Comparison of ENCODE assay signal across 19 cellular contexts in the genomic region with DNA sequence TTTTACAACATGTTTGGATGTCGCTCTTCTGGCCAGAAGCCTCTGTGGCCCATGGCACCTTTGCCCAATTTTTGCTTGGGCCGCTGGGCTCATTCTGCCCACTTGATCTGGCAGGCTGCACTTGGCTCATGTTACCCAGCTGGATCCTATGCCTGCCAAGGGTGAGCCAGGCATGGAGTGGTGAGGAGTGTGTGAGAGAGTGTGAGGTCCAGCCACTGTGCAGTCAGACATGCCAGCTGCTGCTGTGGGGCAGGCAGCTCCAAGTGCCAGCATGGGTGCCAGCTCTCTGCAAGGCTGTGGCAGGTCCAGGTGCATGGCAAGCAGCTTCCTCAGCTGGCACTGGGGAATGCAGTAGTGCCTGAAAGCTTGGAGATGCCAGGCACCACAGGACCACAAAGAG.
A peak's percentile ranks its signal among the peaks of the same experiment; 100 is the strongest.
DNase-seq lines count a peak whose midpoint lies in the region; ATAC-seq and TF ChIP-seq lines count a peak whose summit lies in the region.
"Had no signal": no experiment of that assay in that cellular context is flagged by ENCODE, and none has a peak within 500 bp of the region (broad histone marks: within the 10 kb centered on the region; RNA-seq: fewer than 3 reads in every experiment).

No MANE protein-coding gene starts in this region.

- TF ChIP-seq CTCF in glutamatergic neuron (IDR thresholded peaks at IDR 0.05; ENCODE audit: partially characterized antibody, unreplicated experiment): no peak

- no peak overlapping the region for H3K27ac ChIP-seq in neuronal stem cell (replicated peaks; ENCODE audit: low read length)
- H3K27ac ChIP-seq: KMS-11, SK-N-MC had no signal

- H3K36me3 Mint-ChIP-seq in glutamatergic neuron (ENCODE audit: unreplicated experiment): peaks cover 11% of the 10 kb centered on the region
- peaks cover 5 to 15% of the 10 kb centered on the region in 2 donors for H3K36me3 Mint-ChIP-seq in stimulated activated naive B cell treated with anti-CD40 and anti-IgM and Interleukin-4, amounts not matched to agents 10 μg/mL and 1 μg/mL and 100 μg/mL, for 72 hours
- H3K36me3 Mint-ChIP-seq: CD4-positive, CD25-positive, alpha-beta regulatory T cell had no signal

- H2BK12ac ChIP-seq in neuronal stem cell (ENCODE audit: low read length): no peak overlapping the region

- H2AK5ac ChIP-seq in neuronal stem cell (ENCODE audit: low read depth, low read length): no peak overlapping the region

- H2BK15ac ChIP-seq in neuronal stem cell (ENCODE audit: low read length): no peak overlapping the region

- H3K4me1 Mint-ChIP-seq in glutamatergic neuron (ENCODE audit: low read depth, unreplicated experiment): no peaks in the 10 kb centered on the region
- H3K4me1 Mint-ChIP-seq in stimulated activated naive B cell treated with anti-CD40 and anti-IgM and Interleukin-4, amounts not matched to agents 10 μg/mL and 1 μg/mL and 100 μg/mL, for 72 hours: no peaks in the 10 kb centered on the region
- H3K4me1 Mint-ChIP-seq: CD4-positive, CD25-positive, alpha-beta regulatory T cell had no signal

- no CpG with 5 or more reads among the region's 2 CpGs for WGBS in neuronal stem cell (ENCODE audit: extremely low coverage in 2 of 2, insufficient read length in 2 of 2, insufficient replicate concordance in 1 of 2), 2 donors

- no peaks in the 10 kb centered on the region for H3K79me1 ChIP-seq in neuronal stem cell (ENCODE audit: low read depth, low read length)

- H2BK5ac ChIP-seq in neuronal stem cell (ENCODE audit: low read length): no peak overlapping the region

- peak overlapping the region; percentile 57 for H3K14ac ChIP-seq in neuronal stem cell (ENCODE audit: low read length)

- no peak overlapping the region for H4K91ac ChIP-seq in neuronal stem cell (ENCODE audit: low read depth, low read length, poor library complexity)

- H3K23ac ChIP-seq in neuronal stem cell (ENCODE audit: low read depth, low read length, poor library complexity): peak overlapping the region; percentile 37

- peaks cover 2% of the 10 kb centered on the region for H3K9me3 Mint-ChIP-seq in glutamatergic neuron (ENCODE audit: unreplicated experiment)
- H3K9me3 Mint-ChIP-seq in stimulated activated naive B cell treated with anti-CD40 and anti-IgM and Interleukin-4, amounts not matched to agents 10 μg/mL and 1 μg/mL and 100 μg/mL, for 72 hours: peaks cover 15 to 18% of the 10 kb centered on the region in 2 donors

- H3K36me3 ChIP-seq in neuronal stem cell (replicated peaks in 1 of 2; ENCODE audit: control insufficient read depth in 2 of 2, insufficient read depth in 2 of 2, low read length in 2 of 2): no peaks in the 10 kb centered on the region
- H3K36me3 ChIP-seq: HAP-1 had no signal

- peak overlapping the region; percentile 49 for H3K18ac ChIP-seq in neuronal stem cell (ENCODE audit: low read length)

- H3K27me3 Mint-ChIP-seq in glutamatergic neuron (ENCODE audit: unreplicated experiment): no peaks in the 10 kb centered on the region
- peaks cover 12 to 19% of the 10 kb centered on the region in 2 donors for H3K27me3 Mint-ChIP-seq in stimulated activated naive B cell treated with anti-CD40 and anti-IgM and Interleukin-4, amounts not matched to agents 10 μg/mL and 1 μg/mL and 100 μg/mL, for 72 hours

- no peak overlapping the region for H3K4me3 ChIP-seq in neuronal stem cell (ENCODE audit: low read length in 2 of 2)
- H3K4me3 ChIP-seq: HAP-1, SK-N-MC had no signal

- no peak overlapping the region for H3K9ac ChIP-seq in neuronal stem cell (ENCODE audit: low read depth, low read length, poor library complexity)
- H3K9ac ChIP-seq: KMS-11 had no signal

- H3K9me3 ChIP-seq in neuronal stem cell (replicated peaks in 1 of 2; ENCODE audit: control insufficient read depth in 2 of 2, insufficient read depth in 1 of 2, low read depth in 1 of 2, low read length in 2 of 2): peaks cover 2 to 5% of the 10 kb centered on the region in 2 donors
- H3K9me3 ChIP-seq: HAP-1 had no signal

- H2BK120ac ChIP-seq in neuronal stem cell (ENCODE audit: low read depth, low read length): no peak overlapping the region

- DNase-seq in DMS79 (lab: John Stamatoyannopoulos, UW): peak; percentile 57
- DNase-seq in DMS79 treated with DMSO at 0.1 percent for 48 hours (lab: John Stamatoyannopoulos, UW): peak; percentile 53
- no peak for DNase-seq in glutamatergic neuron
- no peak for DNase-seq in neuronal stem cell (ENCODE audit: low spot score)
- no peak for DNase-seq in stimulated activated naive B cell treated with anti-CD40 and anti-IgM and Interleukin-4, amounts not matched to agents 10 μg/mL and 1 μg/mL and 100 μg/mL, for 72 hours
- no peak for DNase-seq in stimulated activated CD4-positive, alpha-beta T cell treated with anti-CD3 and anti-CD28 coated beads, Interleukin-15, amount 100 ng/mL, for 24 hours
- DNase-seq: CD4-positive, CD25-positive, alpha-beta regulatory T cell; IMR-90; NCI-H1105; NCI-H2081 treated with DMSO at 0.1 percent for 48 hours; NCI-H345; NCI-H526; PC-3; SHP77 treated with DMSO at 0.1 percent for 48 hours; SW 1271 had no signal

- H3K4me1 ChIP-seq in neuronal stem cell (ENCODE audit: control insufficient read depth in 2 of 2, insufficient read depth in 1 of 2, low read depth in 1 of 2, low read length in 2 of 2): peaks cover 0 to 11% of the 10 kb centered on the region in 2 donors

- no peak overlapping the region for H2AFZ ChIP-seq in neuronal stem cell (ENCODE audit: low read length)

- H3K4ac ChIP-seq in neuronal stem cell (ENCODE audit: low read length): no peak overlapping the region

- no peak overlapping the region for H4K8ac ChIP-seq in neuronal stem cell (ENCODE audit: low read depth, low read length)

- ATAC-seq in HG02885 (IDR thresholded peaks at IDR 0.05; ENCODE audit: poor library complexity, unreplicated experiment): no peak
- no peak for ATAC-seq in stimulated activated naive B cell treated with anti-CD40 and anti-IgM and Interleukin-4, amounts not matched to agents 10 μg/mL and 1 μg/mL and 100 μg/mL, for 72 hours (replicated peaks)
- ATAC-seq: PC-3 had no signal

- no peak overlapping the region for H3K4me3 Mint-ChIP-seq in glutamatergic neuron (ENCODE audit: unreplicated experiment)
- no peak overlapping the region for H3K4me3 Mint-ChIP-seq in stimulated activated naive B cell treated with anti-CD40 and anti-IgM and Interleukin-4, amounts not matched to agents 10 μg/mL and 1 μg/mL and 100 μg/mL, for 72 hours
- H3K4me3 Mint-ChIP-seq: CD4-positive, CD25-positive, alpha-beta regulatory T cell had no signal

- H3K4me2 ChIP-seq in neuronal stem cell (ENCODE audit: insufficient read depth, low read length, poor library complexity, severe bottlenecking): no peak overlapping the region
- H3K4me2 ChIP-seq: KMS-11 had no signal

- peak overlapping the region; percentile 48 for H3K27ac Mint-ChIP-seq in glutamatergic neuron (ENCODE audit: unreplicated experiment)
- H3K27ac Mint-ChIP-seq in stimulated activated naive B cell treated with anti-CD40 and anti-IgM and Interleukin-4, amounts not matched to agents 10 μg/mL and 1 μg/mL and 100 μg/mL, for 72 hours: no peak overlapping the region
- H3K27ac Mint-ChIP-seq: CD4-positive, CD25-positive, alpha-beta regulatory T cell had no signal

- H3K27me3 ChIP-seq in neuronal stem cell (ENCODE audit: control insufficient read depth in 3 of 3, insufficient read depth in 3 of 3, low read depth in 1 of 3, low read length in 3 of 3): peaks cover 0 to 17% (median 0%) of the 10 kb centered on the region in 3 experiments

Comparison
In these comparisons a context has a peak if more than half of its experiments do, and no peak if none do; other contexts are left out.
1. DNase-seq: peak in DMS79 (single experiment) and DMS79 treated with DMSO at 0.1 percent for 48 hours (single experiment); none in glutamatergic neuron (single experiment), neuronal stem cell (single experiment), stimulated activated naive B cell treated with anti-CD40 and anti-IgM and Interleukin-4, amounts not matched to agents 10 μg/mL and 1 μg/mL and 100 μg/mL, for 72 hours (single experiment) and stimulated activated CD4-positive, alpha-beta T cell treated with anti-CD3 and anti-CD28 coated beads, Interleukin-15, amount 100 ng/mL, for 24 hours (single experiment).